1 cellular context compared by ENCODE assay signal in the genomic region with DNA sequence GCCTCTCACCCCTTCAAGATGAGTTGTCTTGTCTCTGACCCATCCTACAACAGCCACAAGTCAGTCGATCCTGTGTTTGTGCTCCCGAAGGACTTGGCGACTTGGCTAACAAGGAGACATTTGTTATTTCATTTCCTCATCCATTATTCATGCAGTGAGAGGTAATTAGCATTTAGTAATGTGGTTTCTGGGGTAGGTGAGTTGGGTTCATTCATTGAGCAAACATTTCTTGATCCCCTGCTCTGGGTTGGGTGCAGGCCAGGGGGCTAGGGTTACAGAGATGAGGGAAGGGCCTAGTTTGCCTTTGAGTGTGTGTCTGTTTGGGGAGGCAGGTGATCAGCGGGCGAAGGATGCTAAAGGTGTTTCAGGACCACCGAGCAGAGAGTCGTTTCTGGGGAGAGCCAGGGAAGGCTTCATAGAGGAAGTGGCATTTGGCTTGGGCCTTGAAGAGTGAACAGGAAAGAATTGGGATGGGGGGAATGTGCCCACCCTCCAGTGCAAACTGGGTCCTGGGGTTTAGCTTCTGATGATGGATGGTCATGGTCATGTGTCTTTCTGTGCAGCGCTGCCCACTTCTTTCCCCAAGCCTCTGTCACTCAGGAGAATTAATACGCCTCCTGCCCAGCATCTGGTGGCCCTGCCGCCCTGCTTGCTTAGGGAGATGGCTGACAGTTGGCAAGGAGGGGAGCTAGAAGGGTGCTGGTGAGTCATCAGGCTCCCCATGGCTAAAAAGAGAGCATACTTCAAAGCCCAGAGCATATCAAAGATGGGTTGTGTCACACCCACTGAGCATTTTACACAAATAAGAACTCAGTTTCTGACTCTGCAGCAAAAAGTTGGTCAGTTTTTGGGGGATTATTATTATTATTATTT.
TF ChIP-seq lines count a peak whose summit lies in the region.

No MANE protein-coding gene starts in this region.

TF ChIP-seq in K562, 482 proteins besides CTCF, POLR2A, EP300 and RAD21 (continued from another document):
- TF ChIP-seq TOE1 (IDR thresholded peaks at IDR 0.05; ENCODE audit: borderline replicate concordance) = no peak
- TF ChIP-seq TOE1 (CRISPR knock-in tag; IDR thresholded peaks at IDR 0.05; ENCODE audit: borderline replicate concordance, low read depth) = no peak
- TF ChIP-seq IRF9 (tag; IDR thresholded peaks at IDR 0.05) = no peak
- TF ChIP-seq FOSL1 (tag; conservative IDR thresholded peaks at IDR 0.05) = 0 out of 2 replicates have a peak, but pooled peaks have one; percentile 20
- no peak for TF ChIP-seq ARID1B (IDR thresholded peaks at IDR 0.05)
- TF ChIP-seq SP1 (CRISPR knock-in tag; IDR thresholded peaks at IDR 0.05) = no peak
- no peak for TF ChIP-seq ZKSCAN3 (CRISPR knock-in tag; IDR thresholded peaks at IDR 0.05)
- TF ChIP-seq KDM1A (IDR thresholded peaks at IDR 0.05) = no peak
- no peak for TF ChIP-seq MAFG (tag; conservative IDR thresholded peaks at IDR 0.05)
- TF ChIP-seq ZBTB8A (IDR thresholded peaks at IDR 0.05; ENCODE audit: partially characterized antibody) = no peak
- TF ChIP-seq ATF3 (IDR thresholded peaks at IDR 0.05) = peak; percentile 59
- no peak for TF ChIP-seq ATF3 (CRISPR knock-in tag; conservative IDR thresholded peaks at IDR 0.05)
- no peak for TF ChIP-seq ZNF586 (CRISPR knock-in tag; conservative IDR thresholded peaks at IDR 0.05)
- no peak for TF ChIP-seq ZNF561 (CRISPR knock-in tag; conservative IDR thresholded peaks at IDR 0.05)
- no peak for TF ChIP-seq EGR1 (conservative IDR thresholded peaks at IDR 0.05)
- TF ChIP-seq PHTF2 (CRISPR knock-in tag; IDR thresholded peaks at IDR 0.05) = no peak
